15 cellular contexts compared by ENCODE assay signal in genomic region chr14:85909581-85909980, GRCh38.
A peak's percentile ranks its signal among the peaks of the same experiment; 100 is the strongest.
DNase-seq lines count a peak whose midpoint lies in the region; ATAC-seq and TF ChIP-seq lines count a peak whose summit lies in the region.
"Had no signal": no experiment of that assay in that cellular context is flagged by ENCODE, and none has a peak within 500 bp of the region (broad histone marks: within the 10 kb centered on the region; RNA-seq: fewer than 3 reads in every experiment).

No MANE protein-coding gene starts in this region.

- H4K20me1 ChIP-seq in smooth muscle cell (ENCODE audit: low read depth) = no peaks in the 10 kb centered on the region

- no peak overlapping the region for H2AFZ ChIP-seq in smooth muscle cell (ENCODE audit: low read depth)

- H3K36me3 ChIP-seq in adipocyte (ENCODE audit: control insufficient read depth, insufficient read depth, low read length, severe bottlenecking) (no peaks in the 10 kb centered on the region), smooth muscle cell (ENCODE audit: low read depth) (no peaks in the 10 kb centered on the region), gastrocnemius medialis (no peaks in the 10 kb centered on the region)
- H3K36me3 ChIP-seq: Peyer's patch had no signal

- TF ChIP-seq POLR2A in gastrocnemius medialis (IDR thresholded peaks at IDR 0.05) = no peak

- H3F3A ChIP-seq in smooth muscle cell (ENCODE audit: low read depth) = no peaks in the 10 kb centered on the region

- DNase-seq in H4 (ENCODE audit: low spot score) (peak; percentile 44), NCI-H748 (lab: John Stamatoyannopoulos, UW; ENCODE audit: unreplicated experiment) (peak; percentile 27), adipocyte (ENCODE audit: low read depth) (peak; percentile 60), left lobe of liver (ENCODE audit: low spot score) (no peak), hypothalamus (lab: John Stamatoyannopoulos, UW) (no peak), smooth muscle cell (lab: John Stamatoyannopoulos, UW; ENCODE audit: unreplicated experiment) (no peak), gastrocnemius medialis (no peak)
- DNase-seq: CD8-positive, alpha-beta T cell; KG1; MM.1S; NCI-H1417 treated with DMSO at 0.1 percent for 48 hours; NCI-H2029; NCI-H526 treated with DMSO at 0.1 percent for 48 hours; Peyer's patch had no signal

- peak; percentile 43 for ATAC-seq in left lobe of liver
- ATAC-seq in HG03108 (IDR thresholded peaks at IDR 0.05; ENCODE audit: unreplicated experiment) = no peak
- no peak for ATAC-seq in gastrocnemius medialis
- ATAC-seq: CD8-positive, alpha-beta T cell had no signal

- no peak overlapping the region for H3K4me3 ChIP-seq in adipocyte (ENCODE audit: low read length)
- no peak overlapping the region for H3K4me3 ChIP-seq in smooth muscle cell
- H3K4me3 ChIP-seq in gastrocnemius medialis = no peak overlapping the region
- H3K4me3 ChIP-seq: Peyer's patch had no signal

- H3K27me3 ChIP-seq in adipocyte (replicated peaks; ENCODE audit: control insufficient read depth, insufficient read depth, low read length) (no peaks in the 10 kb centered on the region), smooth muscle cell (ENCODE audit: low read depth) (no peaks in the 10 kb centered on the region), gastrocnemius medialis (no peaks in the 10 kb centered on the region)
- H3K27me3 ChIP-seq: Peyer's patch had no signal

- H3K9me3 ChIP-seq in adipocyte (ENCODE audit: control insufficient read depth, low read length) = no peaks in the 10 kb centered on the region
- H3K9me3 ChIP-seq in smooth muscle cell (replicated peaks; ENCODE audit: low read depth) = no peaks in the 10 kb centered on the region
- no peaks in the 10 kb centered on the region for H3K9me3 ChIP-seq in gastrocnemius medialis
- H3K9me3 ChIP-seq: Peyer's patch had no signal

- H3K9ac ChIP-seq in adipocyte (ENCODE audit: low read length) = no peak overlapping the region
- H3K9ac ChIP-seq in smooth muscle cell (ENCODE audit: low read depth) = no peak overlapping the region

- in situ Hi-C loops in gastrocnemius medialis (cut with MboI; ENCODE audit: low sequenced_read_pairs in 4 of 4) = no loop called here

- TF ChIP-seq CTCF in smooth muscle cell (IDR thresholded peaks at IDR 0.05; ENCODE audit: borderline replicate concordance, insufficient read depth, poor library complexity, severe bottlenecking) = no peak
- no peak for TF ChIP-seq CTCF in gastrocnemius medialis (IDR thresholded peaks at IDR 0.05 in 4 of 5, conservative IDR thresholded peaks at IDR 0.05 in 1 of 5)

- no peak overlapping the region for H3K4me2 ChIP-seq in smooth muscle cell

- no peaks in the 10 kb centered on the region for H3K4me1 ChIP-seq in adipocyte (ENCODE audit: control insufficient read depth, insufficient read depth, low read length)
- H3K4me1 ChIP-seq in smooth muscle cell (ENCODE audit: low read depth) = no peaks in the 10 kb centered on the region
- H3K4me1 ChIP-seq in gastrocnemius medialis = no peaks in the 10 kb centered on the region
- H3K4me1 ChIP-seq: Peyer's patch had no signal

- no peaks in the 10 kb centered on the region for H3K79me2 ChIP-seq in smooth muscle cell (ENCODE audit: low read depth)

- no peak overlapping the region for H3K27ac ChIP-seq in smooth muscle cell (ENCODE audit: low read depth)
- H3K27ac ChIP-seq in gastrocnemius medialis = no peak overlapping the region
- H3K27ac ChIP-seq: Peyer's patch had no signal

- intact Hi-C loops in gastrocnemius medialis (cut with DNase I; ENCODE audit: low total_unique reads) = no loop called here

Comparison
In these comparisons a context has a peak if more than half of its experiments do, and no peak if none do; other contexts are left out.
1. DNase-seq: peak in H4 (single experiment), NCI-H748 (single experiment) and adipocyte (single experiment); none in left lobe of liver (single experiment), hypothalamus (0 of 51), smooth muscle cell (single experiment) and gastrocnemius medialis (0 of 2).